In the genomic region with DNA sequence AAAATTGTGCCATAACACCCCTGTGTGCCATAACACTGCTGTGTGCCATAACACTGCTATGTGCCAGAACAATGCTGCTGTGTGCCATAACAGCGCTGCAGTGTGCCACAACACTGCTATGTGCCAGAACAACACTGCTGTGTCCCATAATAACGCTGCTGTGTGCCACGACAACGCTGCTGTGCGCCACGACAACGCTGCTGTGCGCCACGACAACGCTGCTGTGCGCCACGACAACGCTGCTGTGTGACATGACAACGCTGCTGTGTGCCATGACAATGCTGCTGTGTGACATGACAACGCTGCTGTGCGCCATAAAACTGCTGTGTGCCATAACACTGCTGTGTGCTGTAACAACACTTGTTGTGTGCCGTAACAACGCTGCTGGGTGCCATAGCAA, we compare ENCODE assay signal across 19 cellular contexts. TPM values are rescaled to one million over a fixed set of nuclear protein-coding genes. Genes with fewer than 3 reads are reported as not detected.
DNase-seq lines count a peak whose midpoint lies in the region; ATAC-seq, FAIRE-seq and TF ChIP-seq lines count a peak whose summit lies in the region.
"Had no signal": no experiment of that assay in that cellular context is flagged by ENCODE, and none has a peak within 500 bp of the region (broad histone marks: within the 10 kb centered on the region; RNA-seq: fewer than 3 reads in every experiment).

No MANE protein-coding gene starts in this region.

- no peak for TF ChIP-seq POLR2A in K562 (conservative IDR thresholded peaks at IDR 0.05)

- H2AFZ ChIP-seq in GM23338 (no peak overlapping the region), K562 (ENCODE audit: low read depth, low read length) (no peak overlapping the region)

- no peak for TF ChIP-seq EP300 in K562 (IDR thresholded peaks at IDR 0.05; ENCODE audit: low read length)

- no peaks in the 10 kb centered on the region for H3K27me3 Mint-ChIP-seq in GM23338 (ENCODE audit: insufficient read depth, low read depth, poor library complexity)
- H3K27me3 Mint-ChIP-seq in effector memory CD8-positive, alpha-beta T cell, result peaks cover 45 to 69% of the 10 kb centered on the region in 2 donors

- WGBS in K562 (ENCODE audit: insufficient coverage, low coverage, missing lambda C conversion rate), result 1% methylated on average over 18 of the region's 18 CpGs
- WGBS in mesendoderm (ENCODE audit: extremely low coverage, insufficient coverage, low lambda C conversion rate), result no CpG with 5 or more reads among the region's 18 CpGs

- no peaks in the 10 kb centered on the region for H3K9me2 ChIP-seq in GM23338 (ENCODE audit: insufficient read depth)

- no peak overlapping the region for H3K23ac ChIP-seq in mesendoderm (ENCODE audit: low read length)

- no peaks in the 10 kb centered on the region for H4K20me1 ChIP-seq in GM23338 (replicated peaks; ENCODE audit: insufficient read depth)
- no peaks in the 10 kb centered on the region for H4K20me1 ChIP-seq in K562 (replicated peaks; ENCODE audit: control insufficient read depth, insufficient read depth, low read length)

- TF ChIP-seq CTCF in GM23338 (conservative IDR thresholded peaks at IDR 0.05; ENCODE audit: low read depth in 2 of 2) (no peak), HEK293 (tag by site-specific recombination; IDR thresholded peaks at IDR 0.05) (no peak), K562 (IDR thresholded peaks at IDR 0.05 in 2 of 3, conservative IDR thresholded peaks at IDR 0.05 in 1 of 3; ENCODE audit: insufficient read depth in 2 of 3, low read depth in 1 of 3, low read length in 3 of 3) (no peak)

- H3K79me2 ChIP-seq in GM23338 (replicated peaks; ENCODE audit: insufficient read depth), result no peaks in the 10 kb centered on the region
- no peaks in the 10 kb centered on the region for H3K79me2 ChIP-seq in K562 (ENCODE audit: control insufficient read depth, insufficient read depth, low read length)
- H3K79me2 ChIP-seq in mesendoderm (ENCODE audit: control insufficient read depth, insufficient read depth, low read length), result no peaks in the 10 kb centered on the region

- H3K4ac ChIP-seq in mesendoderm (ENCODE audit: low read depth, low read length), result no peak overlapping the region

- peak overlapping the region; percentile 39; the same call in 1 of the 2 replicates for H3K27ac Mint-ChIP-seq in GM23338
- no peak overlapping the region for H3K27ac Mint-ChIP-seq in effector memory CD8-positive, alpha-beta T cell
- H3K27ac Mint-ChIP-seq: CD4-positive, alpha-beta memory T cell had no signal

- no peak overlapping the region for H2BK120ac ChIP-seq in mesendoderm (ENCODE audit: low read depth, low read length)

- no peak overlapping the region for H3K4me3 Mint-ChIP-seq in GM23338
- no peak overlapping the region for H3K4me3 Mint-ChIP-seq in effector memory CD8-positive, alpha-beta T cell
- H3K4me3 Mint-ChIP-seq: CD4-positive, alpha-beta memory T cell; IgD-negative memory B cell had no signal

- no peak for TF ChIP-seq RAD21 in K562 (CRISPR knock-in tag; conservative IDR thresholded peaks at IDR 0.05 in 1 of 2, IDR thresholded peaks at IDR 0.05 in 1 of 2)

- no peak overlapping the region for H2AK5ac ChIP-seq in mesendoderm (ENCODE audit: low read length)

- H3F3A ChIP-seq in GM23338 (replicated peaks; ENCODE audit: low read depth), result 0 out of 2 replicates have a peak, but pooled peaks cover 6% of the 10 kb centered on the region

- no peaks in the 10 kb centered on the region for H3K4me1 ChIP-seq in GM23338 (ENCODE audit: insufficient read depth)
- no peaks in the 10 kb centered on the region for H3K4me1 ChIP-seq in HEK293 (ENCODE audit: control insufficient read depth, insufficient read depth, low read length)
- no peaks in the 10 kb centered on the region for H3K4me1 ChIP-seq in K562 (replicated peaks in 1 of 2; ENCODE audit: control insufficient read depth in 2 of 2, insufficient read depth in 2 of 2, low read length in 2 of 2)
- no peaks in the 10 kb centered on the region for H3K4me1 ChIP-seq in mesendoderm (ENCODE audit: control insufficient read depth, low read depth, low read length)
- H3K4me1 ChIP-seq: BE2C had no signal

- no peak overlapping the region for H3K56ac ChIP-seq in mesendoderm (ENCODE audit: low read length)

- H2BK15ac ChIP-seq in mesendoderm (replicated peaks; ENCODE audit: low read depth), result no peak overlapping the region

- no peak overlapping the region for H2BK5ac ChIP-seq in mesendoderm (ENCODE audit: low read length)

- H3K9me3 Mint-ChIP-seq in GM23338, result no peaks in the 10 kb centered on the region
- no peaks in the 10 kb centered on the region for H3K9me3 Mint-ChIP-seq in effector memory CD8-positive, alpha-beta T cell
- H3K9me3 Mint-ChIP-seq: CD4-positive, alpha-beta memory T cell; IgD-negative memory B cell had no signal

- H4K8ac ChIP-seq in mesendoderm (ENCODE audit: low read depth, low read length), result no peak overlapping the region

- H3K27me3 ChIP-seq in GM23338 (ENCODE audit: insufficient read depth), result no peaks in the 10 kb centered on the region
- peaks cover 21 to 68% of the 10 kb centered on the region in 2 experiments for H3K27me3 ChIP-seq in K562 (ENCODE audit: control insufficient read depth in 2 of 2, insufficient read depth in 2 of 2, low read length in 2 of 2)
- H3K27me3 ChIP-seq in mesendoderm (ENCODE audit: insufficient read depth, low read length, poor library complexity), result no peaks in the 10 kb centered on the region

- H3K4me2 ChIP-seq in GM23338 (no peak overlapping the region), K562 (ENCODE audit: insufficient read depth, low read length) (no peak overlapping the region), mesendoderm (ENCODE audit: low read length) (no peak overlapping the region)
- H3K4me2 ChIP-seq: KMS-11 had no signal

- CTCF ChIA-PET in HEK293 (lab: Yijun Ruan, JAX), result no interaction called here
- CTCF ChIA-PET in K562 (lab: Yijun Ruan, JAX; ENCODE audit: low intra/inter-chr PET ratio), result no interaction called here

- H3K79me1 ChIP-seq in mesendoderm (ENCODE audit: low read length), result no peaks in the 10 kb centered on the region

- FAIRE-seq in K562 (lab: Jason Lieb, UNC), result no peak
- FAIRE-seq: A204.1, D721Med had no signal

- peaks cover 7% of the 10 kb centered on the region for H3K36me3 ChIP-seq in GM23338 (ENCODE audit: insufficient read depth)
- H3K36me3 ChIP-seq in HEK293 (ENCODE audit: control insufficient read depth in 2 of 2, insufficient read depth in 1 of 2, low read length in 2 of 2), result no peaks in the 10 kb centered on the region
- H3K36me3 ChIP-seq in K562 (ENCODE audit: control insufficient read depth, insufficient read depth, low read length), result no peaks in the 10 kb centered on the region
- H3K36me3 ChIP-seq in mesendoderm (ENCODE audit: control insufficient read depth, insufficient read depth, low read length), result peaks cover 7% of the 10 kb centered on the region
- H3K36me3 ChIP-seq: BE2C had no signal

- H3K36me3 Mint-ChIP-seq in GM23338 (ENCODE audit: low read depth), result peaks cover 32% of the 10 kb centered on the region
- H3K36me3 Mint-ChIP-seq in effector memory CD8-positive, alpha-beta T cell (ENCODE audit: insufficient read depth), result no peaks in the 10 kb centered on the region
- H3K36me3 Mint-ChIP-seq: CD4-positive, alpha-beta memory T cell; IgD-negative memory B cell had no signal

- no peak overlapping the region for H3K27ac ChIP-seq in GM23338 (ENCODE audit: low read depth)
- H3K27ac ChIP-seq in HEK293 (ENCODE audit: extremely low read depth, low read depth, low read length), result no peak overlapping the region
- no peak overlapping the region for H3K27ac ChIP-seq in K562 (ENCODE audit: extremely low read depth, low read depth, low read length)
- H3K27ac ChIP-seq in mesendoderm (ENCODE audit: low read depth, low read length), result no peak overlapping the region
- H3K27ac ChIP-seq: C4-2B, KMS-11 had no signal

- H3K9me3 ChIP-seq in HEK293 (ENCODE audit: control insufficient read depth, insufficient read depth, low read depth, low read length) (no peaks in the 10 kb centered on the region), K562 (replicated peaks; ENCODE audit: control insufficient read depth, insufficient read depth, low read depth, low read length) (no peaks in the 10 kb centered on the region)
- H3K9me3 ChIP-seq: BE2C had no signal

- no TSS peak for BruUV-seq in K562 (replicated peaks; lab: Mats Ljungman, UMichigan)

- no peak overlapping the region for H3K4me3 ChIP-seq in GM23338
- no peak overlapping the region for H3K4me3 ChIP-seq in HEK293 (ENCODE audit: low read depth, low read length)
- no peak overlapping the region for H3K4me3 ChIP-seq in K562
- no peak overlapping the region for H3K4me3 ChIP-seq in mesendoderm (ENCODE audit: low read length)

- no peak overlapping the region for H3K9ac ChIP-seq in K562 (ENCODE audit: insufficient read depth in 1 of 2, low read depth in 2 of 2, low read length in 2 of 2)
- H3K9ac ChIP-seq in mesendoderm (ENCODE audit: low read length), result no peak overlapping the region
- H3K9ac ChIP-seq: KMS-11 had no signal

- DNase-seq in GM23338 (ENCODE audit: low spot score), result no peak
- DNase-seq in K562 (ENCODE audit: extremely low read depth in 1 of 4, low spot score in 3 of 4), result no peak
- peak; percentile 10 for DNase-seq in mesendoderm
- no peak for DNase-seq in effector memory CD8-positive, alpha-beta T cell
- DNase-seq in cardiac septum (ENCODE audit: low spot score), result no peak
- DNase-seq in SKM-1 treated with dmso at 0.1 percent for 144 hours (lab: John Stamatoyannopoulos, UW; ENCODE audit: unreplicated experiment), result no peak
- DNase-seq: BE2C; CD4-positive, alpha-beta memory T cell; COR-L47; DMS153; GF-D8; HCEC 1CT had no signal

- H3K4me1 Mint-ChIP-seq in GM23338, result no peaks in the 10 kb centered on the region
- H3K4me1 Mint-ChIP-seq in effector memory CD8-positive, alpha-beta T cell (ENCODE audit: low read depth in 2 of 2), result peaks cover 0 to 4% of the 10 kb centered on the region in 2 donors

- no peak overlapping the region for H3K18ac ChIP-seq in mesendoderm (ENCODE audit: low read length)

- in situ Hi-C loops in K562 (cut with MboI), result no loop called here

- POLR2A ChIA-PET in HEK293 (lab: Yijun Ruan, JAX) (no interaction called here), K562 (lab: Yijun Ruan, JAX) (no interaction called here)

- intact Hi-C loops in K562 (cut with micrococcal nuclease), result no loop called here
- intact Hi-C loops in cardiac septum (cut with DNase I), result no loop called here

- no peak for ATAC-seq in GM23338
- ATAC-seq in K562, result no peak
- no peak for ATAC-seq in effector memory CD8-positive, alpha-beta T cell (replicated peaks)
- ATAC-seq in HG02973 (IDR thresholded peaks at IDR 0.05; ENCODE audit: unreplicated experiment), result no peak

- H3K9me1 ChIP-seq in K562 (ENCODE audit: control insufficient read depth, insufficient read depth, low read length), result no peaks in the 10 kb centered on the region

- H4K5ac ChIP-seq in mesendoderm (ENCODE audit: low read length), result no peak overlapping the region

RNA-seq across cellular contexts. Expression of a gene that starts 25.9 kb away (rescaled TPM):
- total RNA-seq in GM23338 (2014; rRNA removed; shearing (Covaris generic)), result 0.10 and 3.5 TPM in 2 replicates
- polyA plus RNA-seq in GM23338 (2016; fragmentation: Nextera tagmentation; extraction: Ambion mirVana) (1.0 and 1.3 TPM in 2 replicates), K562 (2011; rRNA removed) (not detected in 2 replicates), K562 (2014; fragmentation: Illumina TruSeq; extraction: Trizol) (not detected in 2 replicates), K562 (2014; fragmentation: Nextera tagmentation; extraction: Ambion mirVana) (not detected), K562 (2014; rRNA removed) (not detected in 2 replicates)
- total RNA-seq in K562 (2011; cell fraction: chromatin; rRNA removed; ENCODE audit: low replicate concordance), result not detected in 2 replicates
- not detected in 2 replicates for total RNA-seq in K562 (2011; cell fraction: nucleolus; rRNA removed)
- not detected in 2 replicates for total RNA-seq in K562 (2011; cell fraction: nucleoplasm; rRNA removed)
- total RNA-seq in K562 (2014; rRNA removed) (not detected in 2 replicates), K562 (2014; rRNA removed; fragmentation: Illumina TruSeq; extraction: Trizol) (not detected in 2 replicates), K562 (2015; rRNA removed; fragmentation: Illumina TruSeq; extraction: Trizol) (not detected in 2 replicates), K562 (2021) (not detected in 2 replicates), cardiac septum (not detected)
- not detected in 2 replicates for polyA plus RNA-seq in K562 (2011; cell fraction: cytosol; rRNA removed)
- polyA plus RNA-seq in K562 (2011; cell fraction: nucleus; rRNA removed), result not detected in 2 replicates
- polyA plus RNA-seq in K562 (2012), result not detected in 2 replicates
- polyA minus RNA-seq in K562 (2011; rRNA and poly(A)+ RNA removed), result not detected in 2 replicates
- polyA minus RNA-seq in K562 (2011; cell fraction: cytosol; rRNA and poly(A)+ RNA removed), result not detected in 2 replicates
- not detected in 2 replicates for polyA minus RNA-seq in K562 (2011; cell fraction: nucleus; rRNA and poly(A)+ RNA removed)
- 0.55 TPM for polyA plus RNA-seq in mesendoderm (2013, experiment 1 of 2)
- 0.70 TPM for polyA plus RNA-seq in mesendoderm (2013, experiment 2 of 2)
- total RNA-seq: CD4-positive, alpha-beta memory T cell had no signal
- polyA plus RNA-seq: CD4-positive, alpha-beta memory T cell; IgD-negative memory B cell had no signal

RNA-seq across cellular contexts. Expression of a gene that starts 43.8 kb away (rescaled TPM):
- 11.8 and 13.5 TPM in 2 replicates for total RNA-seq in GM23338 (2014; rRNA removed; shearing (Covaris generic))
- polyA plus RNA-seq in GM23338 (2016; fragmentation: Nextera tagmentation; extraction: Ambion mirVana) (10.8 and 12.2 TPM in 2 replicates), K562 (2011; rRNA removed) (24.5 and 33.7 TPM in 2 replicates), K562 (2014; fragmentation: Illumina TruSeq; extraction: Trizol) (47.9 and 48.0 TPM in 2 replicates), K562 (2014; fragmentation: Nextera tagmentation; extraction: Ambion mirVana) (100 to 1,000 TPM; 127 to 149 TPM), K562 (2014; rRNA removed) (34.4 and 37.1 TPM in 2 replicates)
- total RNA-seq in K562 (2011; cell fraction: chromatin; rRNA removed; ENCODE audit: low replicate concordance), result 19.7 and 48.9 TPM in 2 replicates
- 10.4 and 11.2 TPM in 2 replicates for total RNA-seq in K562 (2011; cell fraction: nucleolus; rRNA removed)
- 16.4 and 16.6 TPM in 2 replicates for total RNA-seq in K562 (2011; cell fraction: nucleoplasm; rRNA removed)
- total RNA-seq in K562 (2014; rRNA removed) (13.7 and 17.1 TPM in 2 replicates), K562 (2014; rRNA removed; fragmentation: Illumina TruSeq; extraction: Trizol) (50.0 and 57.7 TPM in 2 replicates), K562 (2015; rRNA removed; fragmentation: Illumina TruSeq; extraction: Trizol) (44.0 and 47.5 TPM in 2 replicates), K562 (2021) (20.2 and 22.1 TPM in 2 replicates), cardiac septum (4.7 TPM)
- 7.0 and 11.5 TPM in 2 replicates for polyA plus RNA-seq in K562 (2011; cell fraction: cytosol; rRNA removed)
- 19.1 and 22.9 TPM in 2 replicates for polyA plus RNA-seq in K562 (2011; cell fraction: nucleus; rRNA removed)
- polyA plus RNA-seq in K562 (2012), result 12.9 and 22.5 TPM in 2 replicates
- polyA minus RNA-seq in K562 (2011; rRNA and poly(A)+ RNA removed), result 25.0 and 25.4 TPM in 2 replicates
- 5.3 and 5.9 TPM in 2 replicates for polyA minus RNA-seq in K562 (2011; cell fraction: cytosol; rRNA and poly(A)+ RNA removed)
- polyA minus RNA-seq in K562 (2011; cell fraction: nucleus; rRNA and poly(A)+ RNA removed), result 15.2 and 24.5 TPM in 2 replicates
- polyA plus RNA-seq in mesendoderm (2013, experiment 1 of 2), result 6.2 TPM
- 6.5 TPM for polyA plus RNA-seq in mesendoderm (2013, experiment 2 of 2)

RNA-seq across cellular contexts. Expression of a gene that starts 44.0 kb away (rescaled TPM):
- 39.7 and 55.9 TPM in 2 replicates for total RNA-seq in GM23338 (2014; rRNA removed; shearing (Covaris generic))
- polyA plus RNA-seq in GM23338 (2016; fragmentation: Nextera tagmentation; extraction: Ambion mirVana), result 11.6 and 16.5 TPM in 2 replicates
- 141 and 235 TPM in 2 replicates for total RNA-seq in K562 (2011; cell fraction: chromatin; rRNA removed; ENCODE audit: low replicate concordance)
- total RNA-seq in K562 (2011; cell fraction: nucleolus; rRNA removed), result 69.2 and 85.0 TPM in 2 replicates
- 104 and 110 TPM in 2 replicates for total RNA-seq in K562 (2011; cell fraction: nucleoplasm; rRNA removed)
- 38.4 and 39.3 TPM in 2 replicates for total RNA-seq in K562 (2014; rRNA removed)
- 59.0 and 65.1 TPM in 2 replicates for total RNA-seq in K562 (2014; rRNA removed; fragmentation: Illumina TruSeq; extraction: Trizol)
- total RNA-seq in K562 (2015; rRNA removed; fragmentation: Illumina TruSeq; extraction: Trizol), result 65.0 and 68.0 TPM in 2 replicates
- total RNA-seq in K562 (2021), result 69.6 and 73.5 TPM in 2 replicates
- 70.9 and 75.8 TPM in 2 replicates for polyA plus RNA-seq in K562 (2011; rRNA removed)
- polyA plus RNA-seq in K562 (2011; cell fraction: cytosol; rRNA removed), result 48.4 and 56.6 TPM in 2 replicates
- polyA plus RNA-seq in K562 (2011; cell fraction: nucleus; rRNA removed), result 220 and 222 TPM in 2 replicates
- polyA plus RNA-seq in K562 (2012), result 25.4 and 48.8 TPM in 2 replicates
- polyA plus RNA-seq in K562 (2014; fragmentation: Illumina TruSeq; extraction: Trizol), result 65.0 and 84.6 TPM in 2 replicates
- 10 to 100 TPM; 40.4 to 59.4 TPM for polyA plus RNA-seq in K562 (2014; fragmentation: Nextera tagmentation; extraction: Ambion mirVana)
- polyA plus RNA-seq in K562 (2014; rRNA removed), result 66.2 and 76.1 TPM in 2 replicates
- 153 and 189 TPM in 2 replicates for polyA minus RNA-seq in K562 (2011; rRNA and poly(A)+ RNA removed)
- 30.7 and 53.2 TPM in 2 replicates for polyA minus RNA-seq in K562 (2011; cell fraction: cytosol; rRNA and poly(A)+ RNA removed)
- 180 and 255 TPM in 2 replicates for polyA minus RNA-seq in K562 (2011; cell fraction: nucleus; rRNA and poly(A)+ RNA removed)
- polyA plus RNA-seq in mesendoderm (2013, experiment 1 of 2), result 52.5 TPM
- polyA plus RNA-seq in mesendoderm (2013, experiment 2 of 2), result 48.4 TPM
- total RNA-seq in cardiac septum, result 37.2 TPM
